Comparison of ENCODE assay signal across 21 cellular contexts in genomic region chr5:126645132-126645531, GRCh38.
"Had no signal": no experiment of that assay in that cellular context is flagged by ENCODE, and none has a peak within 500 bp of the region (broad histone marks: within the 10 kb centered on the region; RNA-seq: fewer than 3 reads in every experiment).

No MANE protein-coding gene starts in this region.

- H3K4me1 Mint-ChIP-seq: natural killer cell had no signal

- H3K27ac Mint-ChIP-seq: activated CD8-positive, alpha-beta T cell treated with anti-CD3 and anti-CD28 coated beads, Interleukin-2, amount 10 ng/mL, durations not matched to agents 7 days and 5 days; activated T-helper 1 cell treated with anti-CD3 and anti-CD28 coated beads, Interleukin-12 subunit alpha, Interleukin-12 subunit beta, Interleukin-2, Interleukin-4 antibody, amounts not matched to agents 30 ng/mL and 10 ng/mL and 1 ng/mL, durations not matched to agents 14 hours and 24 hours and 36 hours; mesothelial cell of epicardium; natural killer cell; progenitor cell of endocrine pancreas; stimulated activated naive B cell treated with anti-CD40 and anti-IgM and Interleukin-4, amounts not matched to agents 10 μg/mL and 1 μg/mL and 100 μg/mL, for 72 hours; type B pancreatic cell had no signal

- H3K27me3 Mint-ChIP-seq: progenitor cell of endocrine pancreas; stimulated activated naive B cell treated with anti-CD40 and anti-IgM and Interleukin-4, amounts not matched to agents 10 μg/mL and 1 μg/mL and 100 μg/mL, for 72 hours; type B pancreatic cell had no signal

- H3K4me3 ChIP-seq: coronary artery, esophagus muscularis mucosa, gastrocnemius medialis, left ventricle myocardium inferior, thoracic aorta had no signal

- H3K4me3 Mint-ChIP-seq: activated CD8-positive, alpha-beta T cell treated with anti-CD3 and anti-CD28 coated beads, Interleukin-2, amount 10 ng/mL, durations not matched to agents 7 days and 5 days; activated T-helper 1 cell treated with anti-CD3 and anti-CD28 coated beads, Interleukin-12 subunit alpha, Interleukin-12 subunit beta, Interleukin-2, Interleukin-4 antibody, amounts not matched to agents 30 ng/mL and 10 ng/mL and 1 ng/mL, durations not matched to agents 14 hours and 24 hours and 36 hours; mesothelial cell of epicardium; natural killer cell; stimulated activated naive B cell treated with anti-CD40 and anti-IgM and Interleukin-4, amounts not matched to agents 10 μg/mL and 1 μg/mL and 100 μg/mL, for 72 hours; type B pancreatic cell had no signal

- H3K36me3 Mint-ChIP-seq: natural killer cell, type B pancreatic cell had no signal

- H3K27ac ChIP-seq: coronary artery, esophagus muscularis mucosa, gastrocnemius medialis, left ventricle myocardium inferior, thoracic aorta, VCaP had no signal

- H3K4me1 ChIP-seq: esophagus muscularis mucosa, gastrocnemius medialis, left ventricle myocardium inferior had no signal

- DNase-seq: activated CD4-positive, alpha-beta T cell treated with anti-CD3 and anti-CD28 coated beads, Interleukin-2, amount 50 U/mL, for 1 hour; activated CD4-positive, CD25-positive, alpha-beta regulatory T cell treated with anti-CD3 and anti-CD28 coated beads, Interleukin-2, amount 50 U/mL, for 72 hours; activated CD8-positive, alpha-beta T cell treated with anti-CD3 and anti-CD28 coated beads, Interleukin-2, amount 10 ng/mL, durations not matched to agents 7 days and 5 days; activated gamma-delta T cell; activated naive CD4-positive, alpha-beta T cell treated with anti-CD3 and anti-CD28 coated beads, Interleukin-2, amount 50 U/mL, for 16 hours; gastrocnemius medialis; hippocampal formation; left ventricle myocardium inferior; natural killer cell; retina; stimulated activated CD4-positive, alpha-beta T cell treated with anti-CD3 and anti-CD28 coated beads, Interleukin-2, amount 100 ng/mL, for 48 hours; stimulated activated CD8-positive, alpha-beta memory T cell treated with anti-CD3 and anti-CD28 coated beads, Interleukin-4, amount 100 ng/mL, for 48 hours; stimulated activated naive B cell treated with anti-CD40 and anti-IgM and Interleukin-4, amounts not matched to agents 10 μg/mL and 1 μg/mL and 100 μg/mL, for 72 hours had no signal

- H3K27me3 ChIP-seq: esophagus muscularis mucosa, gastrocnemius medialis had no signal

- H3K36me3 ChIP-seq: esophagus muscularis mucosa, gastrocnemius medialis, left ventricle myocardium inferior, thoracic aorta had no signal

- H3K9me3 ChIP-seq: gastrocnemius medialis had no signal
